Comparison of ENCODE assay signal across 10 cellular contexts in the genomic region with DNA sequence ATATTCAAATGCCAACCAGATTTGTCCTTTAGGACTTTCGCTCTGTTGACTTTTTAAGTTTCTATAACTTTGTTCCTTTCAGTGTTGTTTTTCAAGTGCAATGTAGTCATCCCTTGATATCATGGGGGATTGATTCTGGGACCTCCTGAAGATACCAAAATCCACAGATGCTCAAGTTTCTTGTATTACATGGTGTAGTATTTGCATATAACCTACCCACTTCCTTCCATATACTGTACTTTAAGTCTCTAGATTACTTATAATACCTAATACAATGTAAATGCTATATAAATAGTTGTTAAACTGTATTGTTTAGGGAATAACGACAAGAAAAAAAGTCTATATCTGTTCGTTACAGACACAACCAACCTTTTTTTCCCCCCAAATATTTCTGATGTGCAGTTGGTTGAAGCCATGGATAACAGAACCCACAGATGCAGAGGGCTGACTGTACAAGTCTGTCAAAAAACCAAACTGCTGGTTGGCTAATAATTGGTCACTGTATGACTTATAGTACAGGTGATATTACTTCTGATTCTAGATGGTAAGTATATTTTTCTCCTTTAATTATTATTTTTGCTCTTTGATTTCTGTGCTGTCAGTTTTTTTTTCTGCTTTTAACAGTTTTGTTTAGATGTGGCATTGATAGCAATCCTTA. TPM values are rescaled to one million over a fixed set of nuclear protein-coding genes. Genes with fewer than 3 reads are reported as not detected.
A peak's percentile ranks its signal among the peaks of the same experiment; 100 is the strongest.
DNase-seq lines count a peak whose midpoint lies in the region; ATAC-seq and TF ChIP-seq lines count a peak whose summit lies in the region.
"Had no signal": no experiment of that assay in that cellular context is flagged by ENCODE, and none has a peak within 500 bp of the region (broad histone marks: within the 10 kb centered on the region; RNA-seq: fewer than 3 reads in every experiment).

No MANE protein-coding gene starts in this region.

- H3K4me1 ChIP-seq in OCI-LY3 (ENCODE audit: low read length) (peaks cover 35% of the 10 kb centered on the region), subcutaneous abdominal adipose tissue (ENCODE audit: control insufficient read depth in 5 of 5, insufficient read depth in 5 of 5, low read length in 5 of 5) (peaks cover 0 to 46% (median 24%) of the 10 kb centered on the region in 5 donors)

- peaks cover 86% of the 10 kb centered on the region for H3K79me2 ChIP-seq in OCI-LY3 (ENCODE audit: low read length)

- H3K36me3 ChIP-seq in OCI-LY3 (replicated peaks; ENCODE audit: low read depth, low read length) (peaks cover 2% of the 10 kb centered on the region), subcutaneous abdominal adipose tissue (ENCODE audit: control insufficient read depth in 5 of 5, insufficient read depth in 5 of 5, low read length in 5 of 5) (no peaks in the 10 kb centered on the region)

- peaks cover 87% of the 10 kb centered on the region for H3K4me1 Mint-ChIP-seq in activated naive CD4-positive, alpha-beta T cell treated with anti-CD3 and anti-CD28 coated beads, Interleukin-2, amount 50 U/mL, for 24 hours

- H3K27ac Mint-ChIP-seq in activated naive CD4-positive, alpha-beta T cell treated with anti-CD3 and anti-CD28 coated beads, Interleukin-2, amount 50 U/mL, for 24 hours = peak overlapping the region; percentile 60
- no peak overlapping the region for H3K27ac Mint-ChIP-seq in activated naive CD4-positive, alpha-beta T cell treated with anti-CD3 and anti-CD28 coated beads, Interleukin-2, amount 50 U/mL, for 72 hours

- H3K4me3 ChIP-seq in OCI-LY3 (ENCODE audit: low read length) (no peak overlapping the region), subcutaneous abdominal adipose tissue (ENCODE audit: low read depth in 1 of 5, low read length in 5 of 5) (no peak overlapping the region)

- peaks cover 4% of the 10 kb centered on the region for H3K9me3 Mint-ChIP-seq in activated naive CD4-positive, alpha-beta T cell treated with anti-CD3 and anti-CD28 coated beads, Interleukin-2, amount 50 U/mL, for 24 hours
- peaks cover 3 to 4% of the 10 kb centered on the region in 2 donors for H3K9me3 Mint-ChIP-seq in activated naive CD4-positive, alpha-beta T cell treated with anti-CD3 and anti-CD28 coated beads, Interleukin-2, amount 50 U/mL, for 72 hours
- H3K9me3 Mint-ChIP-seq: central memory CD8-positive, alpha-beta T cell had no signal

- no peak overlapping the region for H3K4me3 Mint-ChIP-seq in activated naive CD4-positive, alpha-beta T cell treated with anti-CD3 and anti-CD28 coated beads, Interleukin-2, amount 50 U/mL, for 24 hours

- H3K27ac ChIP-seq in OCI-LY3 (ENCODE audit: low read length) (no peak overlapping the region), subcutaneous abdominal adipose tissue (ENCODE audit: low read depth, low read length) (peak overlapping the region; percentile 15)

- no peak for ATAC-seq in activated naive CD4-positive, alpha-beta T cell treated with anti-CD3 and anti-CD28 coated beads, Interleukin-2, amount 50 U/mL, for 72 hours
- ATAC-seq in HG02840 (IDR thresholded peaks at IDR 0.05; ENCODE audit: low FRiP score, unreplicated experiment) = peak; percentile 60

- peaks cover 4% of the 10 kb centered on the region for H3K36me3 Mint-ChIP-seq in activated naive CD4-positive, alpha-beta T cell treated with anti-CD3 and anti-CD28 coated beads, Interleukin-2, amount 50 U/mL, for 24 hours
- H3K36me3 Mint-ChIP-seq in activated naive CD4-positive, alpha-beta T cell treated with anti-CD3 and anti-CD28 coated beads, Interleukin-2, amount 50 U/mL, for 72 hours = peaks cover 4% of the 10 kb centered on the region in 2 donors

- H3K27me3 ChIP-seq in OCI-LY3 (ENCODE audit: low read depth, low read length) = no peaks in the 10 kb centered on the region
- no peaks in the 10 kb centered on the region for H3K27me3 ChIP-seq in subcutaneous abdominal adipose tissue (ENCODE audit: control insufficient read depth in 5 of 5, insufficient read depth in 4 of 5, low read length in 5 of 5)

- H3K4me2 ChIP-seq in OCI-LY3 (ENCODE audit: low read length) = peak overlapping the region; percentile 49

- H2AFZ ChIP-seq in OCI-LY3 (ENCODE audit: low read depth, low read length) = no peak overlapping the region

- H3K9ac ChIP-seq in OCI-LY3 (ENCODE audit: low read length) (no peak overlapping the region), subcutaneous abdominal adipose tissue (ENCODE audit: low read length in 5 of 5) (no peak overlapping the region)

- no peak for TF ChIP-seq CTCF in OCI-LY3 (IDR thresholded peaks at IDR 0.05; ENCODE audit: low read depth, low read length)

- H3K9me3 ChIP-seq in OCI-LY3 (ENCODE audit: insufficient read depth, low read length) (no peaks in the 10 kb centered on the region), subcutaneous abdominal adipose tissue (ENCODE audit: control insufficient read depth in 5 of 5, low read length in 5 of 5) (no peaks in the 10 kb centered on the region)

- H3K27me3 Mint-ChIP-seq in activated naive CD4-positive, alpha-beta T cell treated with anti-CD3 and anti-CD28 coated beads, Interleukin-2, amount 50 U/mL, for 24 hours = no peaks in the 10 kb centered on the region
- H3K27me3 Mint-ChIP-seq: central memory CD8-positive, alpha-beta T cell had no signal

- DNase-seq in activated naive CD4-positive, alpha-beta T cell treated with anti-CD3 and anti-CD28 coated beads, Interleukin-2, amount 50 U/mL, for 72 hours (ENCODE audit: low spot score in 2 of 2) = no peak
- DNase-seq in A172 (ENCODE audit: low spot score) (no peak), iPS-NIHi11 (ENCODE audit: low spot score) (no peak)
- DNase-seq in activated naive CD4-positive, alpha-beta T cell (lab: John Stamatoyannopoulos, UW) = no peak
- DNase-seq: OCI-M1 had no signal

- peaks cover 75% of the 10 kb centered on the region for H4K20me1 ChIP-seq in OCI-LY3 (ENCODE audit: insufficient read depth, low read length)

RNA-seq across cellular contexts. Expression of gene FOXN2, which starts 13.8 kb away (rescaled TPM):
- total RNA-seq in activated naive CD4-positive, alpha-beta T cell treated with anti-CD3 and anti-CD28 coated beads, Interleukin-2, amount 50 U/mL, for 72 hours = 10 to 100 TPM; 40.4 to 43.8 TPM
- 28.0 and 38.2 TPM in 2 replicates for total RNA-seq in A172 (2014; rRNA removed; shearing (Covaris generic))
